Comparison of ENCODE assay signal across 22 cellular contexts in genomic region chr9:34140853-34141252, GRCh38.
"Had no signal": no experiment of that assay in that cellular context is flagged by ENCODE, and none has a peak within 500 bp of the region (broad histone marks: within the 10 kb centered on the region; RNA-seq: fewer than 3 reads in every experiment).

No MANE protein-coding gene starts in this region.

- H3K4me3 ChIP-seq: cardiac muscle cell, MG63, PC-9 had no signal

- DNase-seq: activated CD4-positive, alpha-beta T cell treated with anti-CD3 and anti-CD28 coated beads, Interleukin-2, amount 10 ng/mL, durations not matched to agents 24 days and 14 days; activated CD4-positive, alpha-beta T cell treated with anti-CD3 and anti-CD28 coated beads, Interleukin-2, amount 50 U/mL, for 48 hours; activated CD4-positive, CD25-positive, alpha-beta regulatory T cell treated with anti-CD3 and anti-CD28 coated beads, Interleukin-2, amount 50 U/mL, for 72 hours; activated CD8-positive, alpha-beta memory T cell treated with anti-CD3 and anti-CD28 coated beads, Interleukin-2, amount 10 ng/mL, durations not matched to agents 7 days and 5 days; activated effector memory CD4-positive, alpha-beta T cell treated with Interleukin-2 at 50 U/mL for 16 hours; activated naive CD4-positive, alpha-beta T cell; activated T-cell treated with anti-CD3 and anti-CD28 coated beads, Interleukin-2, amount 50 U/mL, for 24 hours; amygdala; brain microvascular endothelial cell; MG63; NCI-H1105 treated with DMSO at 0.1 percent for 48 hours; NCI-H1436 treated with DMSO at 0.1 percent for 48 hours; NCI-H187; NCI-H2081; NCI-H446; NCI-H524; PC-9; SHP77 treated with DMSO at 0.1 percent for 48 hours; T-helper 17 cell; T-helper 9 cell had no signal

- H3K36me3 ChIP-seq: brain microvascular endothelial cell, cardiac muscle cell, MG63 had no signal

- H3K27me3 ChIP-seq: brain microvascular endothelial cell, cardiac muscle cell, MG63 had no signal

- H3K9me3 ChIP-seq: MG63 had no signal

- ATAC-seq: activated CD8-positive, alpha-beta memory T cell treated with anti-CD3 and anti-CD28 coated beads, Interleukin-2, amount 10 ng/mL, durations not matched to agents 7 days and 5 days; T-helper 17 cell; WTC11 had no signal

- H3K27ac ChIP-seq: brain microvascular endothelial cell, cardiac muscle cell, PC-9 had no signal
